Comparison of ENCODE assay signal across 8 cellular contexts in the genomic region with DNA sequence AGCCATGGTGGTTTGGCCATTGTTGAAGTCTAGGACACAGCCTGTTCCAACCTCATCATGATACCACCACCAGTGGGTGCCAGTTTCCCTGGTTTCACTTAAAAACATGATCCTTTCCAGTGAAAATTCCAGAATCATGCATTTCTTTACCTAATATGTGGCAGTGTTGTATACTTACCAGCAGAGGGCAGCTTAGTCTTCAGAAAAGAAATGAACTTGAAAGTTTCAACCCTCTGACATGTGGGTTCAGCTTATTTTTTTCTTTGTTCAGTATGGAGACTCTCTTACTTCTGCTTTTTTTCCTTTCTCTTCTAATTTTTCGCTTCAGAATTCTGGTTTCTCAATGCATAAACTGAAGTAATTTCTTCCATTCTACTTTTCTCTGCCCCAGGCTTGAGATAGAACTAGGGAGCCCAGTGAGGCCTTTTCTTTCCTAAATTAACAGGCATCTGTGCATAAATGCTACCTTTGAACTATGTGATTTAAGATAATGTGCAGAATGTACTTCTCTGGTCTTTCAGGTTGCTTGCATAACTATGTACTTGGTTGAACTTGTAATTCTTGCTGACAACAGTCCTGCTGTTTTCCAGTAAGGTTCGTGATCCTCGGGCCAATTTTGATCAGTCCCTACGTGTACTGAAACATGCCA. TPM values are rescaled to one million over a fixed set of nuclear protein-coding genes. Genes with fewer than 3 reads are reported as not detected.
DNase-seq lines count a peak whose midpoint lies in the region; ATAC-seq and TF ChIP-seq lines count a peak whose summit lies in the region.

No MANE protein-coding gene starts in this region.

- H3K36me3 Mint-ChIP-seq in central memory CD8-positive, alpha-beta T cell (ENCODE audit: insufficient read depth) = peaks cover 15% of the 10 kb centered on the region
- peaks cover 63% of the 10 kb centered on the region for H3K36me3 Mint-ChIP-seq in stimulated activated naive CD8-positive, alpha-beta T cell treated with anti-CD3 and anti-CD28 coated beads, Interleukin-15, Interleukin-2, amounts not matched to agents 100 ng/mL and 50 ng/mL, for 24 hours (ENCODE audit: low read depth)

- H3K9me2 ChIP-seq in Karpas-422 (replicated peaks; ENCODE audit: insufficient read depth, low read length) = no peaks in the 10 kb centered on the region

- TF ChIP-seq CTCF in Peyer's patch (IDR thresholded peaks at IDR 0.05) (peak; percentile 74 to 93 (median 88)), kidney epithelial cell (IDR thresholded peaks at IDR 0.05; ENCODE audit: insufficient read depth, low read length, poor library complexity, severe bottlenecking) (peak; percentile 82)

- H3K9me3 Mint-ChIP-seq in central memory CD8-positive, alpha-beta T cell = no peaks in the 10 kb centered on the region
- no peaks in the 10 kb centered on the region for H3K9me3 Mint-ChIP-seq in stimulated activated naive CD8-positive, alpha-beta T cell treated with anti-CD3 and anti-CD28 coated beads, Interleukin-15, Interleukin-2, amounts not matched to agents 100 ng/mL and 50 ng/mL, for 24 hours

- H3K27me3 Mint-ChIP-seq in central memory CD8-positive, alpha-beta T cell = no peaks in the 10 kb centered on the region
- H3K27me3 Mint-ChIP-seq in stimulated activated naive CD8-positive, alpha-beta T cell treated with anti-CD3 and anti-CD28 coated beads, Interleukin-15, Interleukin-2, amounts not matched to agents 100 ng/mL and 50 ng/mL, for 24 hours = no peaks in the 10 kb centered on the region

- H3K79me2 ChIP-seq in Karpas-422 (ENCODE audit: low read length) = no peaks in the 10 kb centered on the region

- no peak overlapping the region for H3K27ac Mint-ChIP-seq in central memory CD8-positive, alpha-beta T cell (ENCODE audit: low read depth)
- peak overlapping the region; percentile 63 for H3K27ac Mint-ChIP-seq in stimulated activated naive CD8-positive, alpha-beta T cell treated with anti-CD3 and anti-CD28 coated beads, Interleukin-15, Interleukin-2, amounts not matched to agents 100 ng/mL and 50 ng/mL, for 24 hours

- DNase-seq in activated CD4-positive, CD25-positive, alpha-beta regulatory T cell treated with anti-CD3 and anti-CD28 coated beads, Interleukin-2, amount 50 U/mL, for 72 hours = no peak
- peak; percentile 90 for DNase-seq in Karpas-422
- no peak for DNase-seq in Peyer's patch
- DNase-seq in central memory CD8-positive, alpha-beta T cell (ENCODE audit: low spot score in 2 of 2) = no peak
- DNase-seq in kidney epithelial cell (ENCODE audit: low read depth) = no peak

- H3K4me3 ChIP-seq in Karpas-422 (ENCODE audit: low read length) (no peak overlapping the region), Peyer's patch (no peak overlapping the region), kidney epithelial cell (ENCODE audit: low read depth, low read length) (no peak overlapping the region)

- ATAC-seq in activated CD4-positive, CD25-positive, alpha-beta regulatory T cell treated with anti-CD3 and anti-CD28 coated beads, Interleukin-2, amount 50 U/mL, for 24 hours = peak; percentile 32 to 51
- ATAC-seq in GM21825 (IDR thresholded peaks at IDR 0.05; ENCODE audit: unreplicated experiment) = peak; percentile 78
- peak; percentile 80 for ATAC-seq in central memory CD8-positive, alpha-beta T cell (replicated peaks; ENCODE audit: extremely low read depth, poor library complexity, severe bottlenecking)

- peak overlapping the region; percentile 57 for H3K27ac ChIP-seq in Karpas-422 (ENCODE audit: low read length)
- peak overlapping the region in 3 of 4 donors; percentile 25 to 50 (median 40) for H3K27ac ChIP-seq in Peyer's patch

- H3K4me1 ChIP-seq in Karpas-422 (ENCODE audit: low read length) (peaks cover 13% of the 10 kb centered on the region), Peyer's patch (peaks cover 0 to 2% (median 0%) of the 10 kb centered on the region in 4 donors)

- H3K9me3 ChIP-seq in Karpas-422 (ENCODE audit: low read length) (no peaks in the 10 kb centered on the region), Peyer's patch (no peaks in the 10 kb centered on the region)

- peak overlapping the region; percentile 36 for H3K9ac ChIP-seq in Karpas-422 (ENCODE audit: low read length)

- H3K36me3 ChIP-seq in Karpas-422 (ENCODE audit: insufficient read depth, low read length) (peaks cover 38% of the 10 kb centered on the region), Peyer's patch (peaks cover 0 to 22% (median 0%) of the 10 kb centered on the region in 3 donors), kidney epithelial cell (ENCODE audit: control insufficient read depth, insufficient read depth, low read length) (no peaks in the 10 kb centered on the region)

- no peak overlapping the region for H3K4me3 Mint-ChIP-seq in central memory CD8-positive, alpha-beta T cell
- H3K4me3 Mint-ChIP-seq in stimulated activated naive CD8-positive, alpha-beta T cell treated with anti-CD3 and anti-CD28 coated beads, Interleukin-15, Interleukin-2, amounts not matched to agents 100 ng/mL and 50 ng/mL, for 24 hours = no peak overlapping the region

- peak overlapping the region; percentile 16; the same call in 1 of the 2 replicates for H2AFZ ChIP-seq in Karpas-422 (ENCODE audit: low read length)

- TF ChIP-seq POLR2A in Peyer's patch (IDR thresholded peaks at IDR 0.05) = no peak

- H3K4me2 ChIP-seq in Karpas-422 (ENCODE audit: low read depth, low read length, poor library complexity, severe bottlenecking) = peak overlapping the region; percentile 37

- H3K27me3 ChIP-seq in Karpas-422 (ENCODE audit: low read length) = no peaks in the 10 kb centered on the region
- H3K27me3 ChIP-seq in Peyer's patch = no peaks in the 10 kb centered on the region
- no peaks in the 10 kb centered on the region for H3K27me3 ChIP-seq in kidney epithelial cell (ENCODE audit: control insufficient read depth, insufficient read depth, low read length)

- H3K4me1 Mint-ChIP-seq in central memory CD8-positive, alpha-beta T cell = no peaks in the 10 kb centered on the region
- H3K4me1 Mint-ChIP-seq in stimulated activated naive CD8-positive, alpha-beta T cell treated with anti-CD3 and anti-CD28 coated beads, Interleukin-15, Interleukin-2, amounts not matched to agents 100 ng/mL and 50 ng/mL, for 24 hours (ENCODE audit: low read depth) = peaks cover 9% of the 10 kb centered on the region

- no peaks in the 10 kb centered on the region for H4K20me1 ChIP-seq in Karpas-422 (ENCODE audit: insufficient read depth, low read depth, low read length)

RNA-seq across cellular contexts. Expression of gene LIAS, which starts 10.7 kb away (rescaled TPM):
- total RNA-seq in Karpas-422 (2014; rRNA removed; shearing (Covaris generic); ENCODE audit: low replicate concordance) = 14.1 and 19.5 TPM in 2 replicates
- total RNA-seq in Peyer's patch = 10 to 100 TPM; 11.9 to 27.2 (median 17.0) TPM
- total RNA-seq in kidney epithelial cell = 15.4 and 18.1 TPM in 2 replicates

RNA-seq across cellular contexts. Expression of gene RPL9, which starts 10.8 kb away (rescaled TPM):
- total RNA-seq in Karpas-422 (2014; rRNA removed; shearing (Covaris generic); ENCODE audit: low replicate concordance) = 3,556 and 5,641 TPM in 2 replicates
- total RNA-seq in Peyer's patch (1,000 to 10,000 TPM in 2 of 4 donors, 100 to 1,000 TPM in 2; 798 to 2,811 (median 1,122) TPM), kidney epithelial cell (5,053 and 6,223 TPM in 2 replicates)

RNA-seq across cellular contexts. Expression of gene UGDH, which starts 57.7 kb away (rescaled TPM):
- 10.3 and 10.9 TPM in 2 replicates for total RNA-seq in Karpas-422 (2014; rRNA removed; shearing (Covaris generic); ENCODE audit: low replicate concordance)
- total RNA-seq in Peyer's patch (100 to 1,000 TPM; 168 to 335 (median 204) TPM), kidney epithelial cell (58.7 and 124 TPM in 2 replicates)
